Comparison of ENCODE assay signal across 10 cellular contexts in the genomic region with DNA sequence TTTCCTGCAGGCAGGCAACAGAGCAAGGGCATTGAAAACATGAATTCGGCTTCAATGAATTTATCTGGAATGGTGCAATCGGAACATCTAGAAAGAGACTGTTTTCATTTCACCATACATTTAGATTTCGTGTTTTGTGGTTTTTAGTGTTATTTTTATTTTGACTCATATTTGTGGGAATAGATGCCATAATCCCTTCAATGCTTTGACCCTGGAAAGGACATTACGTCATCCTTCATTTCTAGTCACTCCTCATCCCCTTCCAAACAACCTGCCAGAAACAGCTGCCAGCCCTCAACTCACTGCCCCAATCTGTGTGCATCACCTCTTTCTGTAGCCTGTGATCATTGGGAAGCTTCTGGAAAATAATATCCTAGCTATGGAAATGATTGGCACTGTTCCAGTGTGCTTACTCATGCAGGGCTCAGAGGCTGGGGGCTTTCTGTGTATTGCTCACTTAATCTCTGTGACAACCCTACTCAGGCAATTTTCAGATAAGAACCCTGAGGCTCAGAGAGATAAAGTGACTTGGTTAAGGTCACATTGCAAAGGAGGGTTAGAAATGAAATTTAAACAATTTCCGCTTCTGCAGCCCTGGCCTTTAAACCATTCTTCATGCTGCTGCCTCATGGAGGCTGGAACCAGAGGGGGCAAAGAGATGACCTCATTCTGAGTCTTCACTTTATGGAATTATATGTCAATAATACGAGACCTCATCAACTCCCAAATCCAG. TPM values are rescaled to one million over a fixed set of nuclear protein-coding genes. Genes with fewer than 3 reads are reported as not detected.
DNase-seq lines count a peak whose midpoint lies in the region; FAIRE-seq and TF ChIP-seq lines count a peak whose summit lies in the region.
"Had no signal": no experiment of that assay in that cellular context is flagged by ENCODE, and none has a peak within 500 bp of the region (broad histone marks: within the 10 kb centered on the region; RNA-seq: fewer than 3 reads in every experiment).

No MANE protein-coding gene starts in this region.

- H3K4me1 ChIP-seq in adipocyte (ENCODE audit: control insufficient read depth, insufficient read depth, low read length): peaks cover 10% of the 10 kb centered on the region
- no peaks in the 10 kb centered on the region for H3K4me1 ChIP-seq in neuronal stem cell (ENCODE audit: control insufficient read depth in 2 of 2, insufficient read depth in 1 of 2, low read depth in 1 of 2, low read length in 2 of 2)
- H3K4me1 ChIP-seq: sigmoid colon had no signal

- H2BK5ac ChIP-seq in neuronal stem cell (ENCODE audit: low read length): no peak overlapping the region

- FAIRE-seq in GM12891 (lab: Jason Lieb, UNC): no peak

- peak; percentile 83 for DNase-seq in AG09309 (ENCODE audit: low read depth)
- DNase-seq in MG63: peak; percentile 96
- peak; percentile 96 for DNase-seq in adipocyte (ENCODE audit: low read depth)
- DNase-seq in hepatic stellate cell (ENCODE audit: low spot score): peak; percentile 80
- no peak for DNase-seq in GM12891 (ENCODE audit: insufficient read length, low spot score)
- DNase-seq in neuronal stem cell (ENCODE audit: low spot score): no peak
- DNase-seq in anterior cingulate cortex (lab: John Stamatoyannopoulos, UW): no peak
- DNase-seq in mucosa of gallbladder (ENCODE audit: low spot score): no peak
- DNase-seq: activated naive CD4-positive, alpha-beta T cell treated with Interleukin-2 at 50 U/mL for 16 hours; sigmoid colon had no signal

- no peak overlapping the region for H3K14ac ChIP-seq in neuronal stem cell (ENCODE audit: low read length)

- H2BK12ac ChIP-seq in neuronal stem cell (ENCODE audit: low read length): no peak overlapping the region

- H2AFZ ChIP-seq in neuronal stem cell (ENCODE audit: low read length): no peak overlapping the region

- no peak overlapping the region for H3K4me2 ChIP-seq in neuronal stem cell (ENCODE audit: insufficient read depth, low read length, poor library complexity, severe bottlenecking)

- TF ChIP-seq CTCF in AG09309 (IDR thresholded peaks at IDR 0.05; ENCODE audit: control insufficient read depth, insufficient read depth, low read depth, low read length, missing control alignments): no peak

- no peak overlapping the region for H3K9ac ChIP-seq in adipocyte (ENCODE audit: low read length)
- H3K9ac ChIP-seq in neuronal stem cell (ENCODE audit: low read depth, low read length, poor library complexity): no peak overlapping the region

- no peak overlapping the region for H4K91ac ChIP-seq in neuronal stem cell (ENCODE audit: low read depth, low read length, poor library complexity)

- H3K18ac ChIP-seq in neuronal stem cell (ENCODE audit: low read length): no peak overlapping the region

- TF ChIP-seq POLR2A in GM12891 (IDR thresholded peaks at IDR 0.05; ENCODE audit: low read depth, low read length): no peak

- no peak overlapping the region for H3K27ac ChIP-seq in neuronal stem cell (replicated peaks; ENCODE audit: low read length)
- H3K27ac ChIP-seq: sigmoid colon had no signal

- no peak overlapping the region for H4K8ac ChIP-seq in neuronal stem cell (ENCODE audit: low read depth, low read length)

- H3K23ac ChIP-seq in neuronal stem cell (ENCODE audit: low read depth, low read length, poor library complexity): no peak overlapping the region

- no CpG with 5 or more reads among the region's 6 CpGs for WGBS in neuronal stem cell (ENCODE audit: extremely low coverage in 2 of 2, insufficient read length in 2 of 2, insufficient replicate concordance in 1 of 2), 2 donors

- no peaks in the 10 kb centered on the region for H3K79me1 ChIP-seq in neuronal stem cell (ENCODE audit: low read depth, low read length)

- no peak overlapping the region for H2AK5ac ChIP-seq in neuronal stem cell (ENCODE audit: low read depth, low read length)

- no peak overlapping the region for H3K4ac ChIP-seq in neuronal stem cell (ENCODE audit: low read length)

- H3K27me3 ChIP-seq in MG63: no peaks in the 10 kb centered on the region
- peaks cover 4% of the 10 kb centered on the region for H3K27me3 ChIP-seq in adipocyte (replicated peaks; ENCODE audit: control insufficient read depth, insufficient read depth, low read length)
- H3K27me3 ChIP-seq in neuronal stem cell (ENCODE audit: control insufficient read depth in 3 of 3, insufficient read depth in 3 of 3, low read depth in 1 of 3, low read length in 3 of 3): peaks cover 0 to 42% (median 0%) of the 10 kb centered on the region in 3 experiments
- H3K27me3 ChIP-seq: sigmoid colon had no signal

- no peak overlapping the region for H2BK120ac ChIP-seq in neuronal stem cell (ENCODE audit: low read depth, low read length)

- no peak overlapping the region for H3K4me3 ChIP-seq in AG09309 (ENCODE audit: control insufficient read depth, low read depth, low read length)
- no peak overlapping the region for H3K4me3 ChIP-seq in MG63
- H3K4me3 ChIP-seq in adipocyte (ENCODE audit: low read length): no peak overlapping the region
- no peak overlapping the region for H3K4me3 ChIP-seq in neuronal stem cell (ENCODE audit: low read length in 2 of 2)
- H3K4me3 ChIP-seq: sigmoid colon had no signal

- no peak overlapping the region for H2BK15ac ChIP-seq in neuronal stem cell (ENCODE audit: low read length)

- H3K36me3 ChIP-seq in MG63 (no peaks in the 10 kb centered on the region), adipocyte (ENCODE audit: control insufficient read depth, insufficient read depth, low read length, severe bottlenecking) (no peaks in the 10 kb centered on the region), neuronal stem cell (replicated peaks in 1 of 2; ENCODE audit: control insufficient read depth in 2 of 2, insufficient read depth in 2 of 2, low read length in 2 of 2) (no peaks in the 10 kb centered on the region)
- H3K36me3 ChIP-seq: sigmoid colon had no signal

- H3K9me3 ChIP-seq in MG63 (no peaks in the 10 kb centered on the region), adipocyte (ENCODE audit: control insufficient read depth, low read length) (no peaks in the 10 kb centered on the region), neuronal stem cell (replicated peaks in 1 of 2; ENCODE audit: control insufficient read depth in 2 of 2, insufficient read depth in 1 of 2, low read depth in 1 of 2, low read length in 2 of 2) (no peaks in the 10 kb centered on the region)
- H3K9me3 ChIP-seq: sigmoid colon had no signal

TF ChIP-seq in GM12891, 5 proteins besides CTCF, POLR2A, EP300 and RAD21:
- no peak for TF ChIP-seq SPI1 (IDR thresholded peaks at IDR 0.05; ENCODE audit: low read depth, low read length)
- TF ChIP-seq PAX5 (IDR thresholded peaks at IDR 0.05; ENCODE audit: insufficient read depth, low read length, severe bottlenecking): no peak
- TF ChIP-seq POU2F2 (IDR thresholded peaks at IDR 0.05; ENCODE audit: low read depth, low read length): no peak
- no peak for TF ChIP-seq TAF1 (IDR thresholded peaks at IDR 0.05; ENCODE audit: low read depth, low read length)
- TF ChIP-seq POLR2AphosphoS5 (IDR thresholded peaks at IDR 0.05; ENCODE audit: low read depth, low read length): no peak

RNA-seq across cellular contexts. Expression of gene KSR1, which starts 9.5 kb away (rescaled TPM):
- total RNA-seq in MG63 (2014; rRNA removed; shearing (Covaris generic); ENCODE audit: low replicate concordance): 0.52 and 7.6 TPM in 2 replicates
- 20.4 TPM for polyA plus RNA-seq in GM12891 (2012; ENCODE audit: low read depth, missing spikeins)
- 19.3 TPM for polyA plus RNA-seq in neuronal stem cell (2013, experiment 1 of 2)
- 19.3 TPM for polyA plus RNA-seq in neuronal stem cell (2013, experiment 2 of 2)
- 60.2 TPM for total RNA-seq in mucosa of gallbladder

Comparison
In these comparisons a context has a peak if more than half of its experiments do, and no peak if none do; other contexts are left out.
1. DNase-seq: peak in AG09309 (single experiment), MG63 (single experiment), adipocyte (single experiment) and hepatic stellate cell (single experiment); none in GM12891 (single experiment), neuronal stem cell (single experiment), anterior cingulate cortex (0 of 58) and mucosa of gallbladder (single experiment).